Comparison of ENCODE assay signal across 15 cellular contexts in genomic region chr12:5907812-5908211, GRCh38. TPM values are rescaled to one million over a fixed set of nuclear protein-coding genes. Genes with fewer than 3 reads are reported as not detected.
"Had no signal": no experiment of that assay in that cellular context is flagged by ENCODE, and none has a peak within 500 bp of the region (broad histone marks: within the 10 kb centered on the region; RNA-seq: fewer than 3 reads in every experiment).

No MANE protein-coding gene starts in this region.

- H3K4me1 Mint-ChIP-seq: activated CD8-positive, alpha-beta memory T cell treated with anti-CD3 and anti-CD28 coated beads, Interleukin-2, amount 10 ng/mL, durations not matched to agents 7 days and 5 days; activated naive CD4-positive, alpha-beta T cell treated with anti-CD3 and anti-CD28 coated beads, Interleukin-2, amount 10 ng/mL, durations not matched to agents 7 days and 5 days; immature natural killer cell; naive thymus-derived CD4-positive, alpha-beta T cell; stimulated activated memory B cell treated with anti-CD40 and anti-IgM and Interleukin-4, amounts not matched to agents 10 μg/mL and 1 μg/mL and 100 μg/mL, for 72 hours had no signal

- H3K9me3 ChIP-seq: colonic mucosa, mucosa of descending colon, uterus had no signal

- DNase-seq: activated naive CD4-positive, alpha-beta T cell treated with anti-CD3 and anti-CD28 coated beads, Interleukin-2, amount 10 ng/mL, durations not matched to agents 7 days and 5 days; activated T-cell treated with anti-CD3 and anti-CD28 coated beads, Interleukin-2, amount 50 U/mL, for 24 hours; caudate nucleus; effector CD8-positive, alpha-beta T cell; foreskin melanocyte; immature natural killer cell; mucosa of descending colon; naive thymus-derived CD4-positive, alpha-beta T cell; stimulated activated CD4-positive, alpha-beta T cell treated with anti-CD3 and anti-CD28 coated beads, Interleukin-2, amount 100 ng/mL, for 48 hours; uterus had no signal

- H3K9me3 Mint-ChIP-seq: activated naive CD4-positive, alpha-beta T cell treated with anti-CD3 and anti-CD28 coated beads, Interleukin-2, amount 10 ng/mL, durations not matched to agents 7 days and 5 days; activated T-cell treated with anti-CD3 and anti-CD28 coated beads, Interleukin-2, amount 50 U/mL, for 24 hours; immature natural killer cell; naive thymus-derived CD4-positive, alpha-beta T cell; stimulated activated memory B cell treated with anti-CD40 and anti-IgM and Interleukin-4, amounts not matched to agents 10 μg/mL and 1 μg/mL and 100 μg/mL, for 72 hours had no signal

- H3K27me3 ChIP-seq: colonic mucosa, uterus had no signal

- H3K36me3 ChIP-seq: colonic mucosa, uterus had no signal

- H3K4me3 ChIP-seq: colonic mucosa, mucosa of descending colon, uterus had no signal

- H3K4me1 ChIP-seq: colonic mucosa, uterus had no signal

- ATAC-seq: activated CD4-positive, CD25-positive, alpha-beta regulatory T cell treated with anti-CD3 and anti-CD28 coated beads, Interleukin-2, amount 50 U/mL, for 24 hours; activated CD8-positive, alpha-beta memory T cell treated with anti-CD3 and anti-CD28 coated beads, Interleukin-2, amount 10 ng/mL, durations not matched to agents 7 days and 5 days; left lobe of liver; mucosa of descending colon; naive thymus-derived CD4-positive, alpha-beta T cell; stimulated activated memory B cell treated with anti-CD40 and anti-IgM and Interleukin-4, amounts not matched to agents 10 μg/mL and 1 μg/mL and 100 μg/mL, for 72 hours had no signal

- H3K36me3 Mint-ChIP-seq: activated CD8-positive, alpha-beta memory T cell treated with anti-CD3 and anti-CD28 coated beads, Interleukin-2, amount 10 ng/mL, durations not matched to agents 7 days and 5 days; activated naive CD4-positive, alpha-beta T cell treated with anti-CD3 and anti-CD28 coated beads, Interleukin-2, amount 10 ng/mL, durations not matched to agents 7 days and 5 days; immature natural killer cell; naive thymus-derived CD4-positive, alpha-beta T cell; stimulated activated memory B cell treated with anti-CD40 and anti-IgM and Interleukin-4, amounts not matched to agents 10 μg/mL and 1 μg/mL and 100 μg/mL, for 72 hours had no signal

- H3K27ac ChIP-seq: colonic mucosa, uterus had no signal

- H3K27ac Mint-ChIP-seq: activated CD8-positive, alpha-beta memory T cell treated with anti-CD3 and anti-CD28 coated beads, Interleukin-2, amount 10 ng/mL, durations not matched to agents 7 days and 5 days; activated naive CD4-positive, alpha-beta T cell treated with anti-CD3 and anti-CD28 coated beads, Interleukin-2, amount 10 ng/mL, durations not matched to agents 7 days and 5 days; activated T-cell treated with anti-CD3 and anti-CD28 coated beads, Interleukin-2, amount 50 U/mL, for 24 hours; immature natural killer cell; stimulated activated memory B cell treated with anti-CD40 and anti-IgM and Interleukin-4, amounts not matched to agents 10 μg/mL and 1 μg/mL and 100 μg/mL, for 72 hours had no signal

- H3K4me3 Mint-ChIP-seq: activated CD8-positive, alpha-beta memory T cell treated with anti-CD3 and anti-CD28 coated beads, Interleukin-2, amount 10 ng/mL, durations not matched to agents 7 days and 5 days; activated naive CD4-positive, alpha-beta T cell treated with anti-CD3 and anti-CD28 coated beads, Interleukin-2, amount 10 ng/mL, durations not matched to agents 7 days and 5 days; activated T-cell treated with anti-CD3 and anti-CD28 coated beads, Interleukin-2, amount 50 U/mL, for 24 hours; immature natural killer cell; naive thymus-derived CD4-positive, alpha-beta T cell; stimulated activated memory B cell treated with anti-CD40 and anti-IgM and Interleukin-4, amounts not matched to agents 10 μg/mL and 1 μg/mL and 100 μg/mL, for 72 hours had no signal

RNA-seq across cellular contexts. Expression of gene ANO2, which starts 37.2 kb away (rescaled TPM):
- total RNA-seq: activated CD8-positive, alpha-beta memory T cell treated with anti-CD3 and anti-CD28 coated beads, Interleukin-2, amount 10 ng/mL, durations not matched to agents 7 days and 5 days; naive thymus-derived CD4-positive, alpha-beta T cell had no signal
- polyA plus RNA-seq: immature natural killer cell; naive thymus-derived CD4-positive, alpha-beta T cell had no signal
